38 cellular contexts compared by ENCODE assay signal in genomic region chr1:22496536-22497160, GRCh38.
"Had no signal": no experiment of that assay in that cellular context is flagged by ENCODE, and none has a peak within 500 bp of the region (broad histone marks: within the 10 kb centered on the region; RNA-seq: fewer than 3 reads in every experiment).

No MANE protein-coding gene starts in this region.

- H3K4me3 ChIP-seq: ascending aorta, cardiac muscle cell had no signal

- H3K27ac Mint-ChIP-seq: activated B cell treated with CpG ODN at 0.5 μM for 24 hours; activated CD4-positive, alpha-beta memory T cell treated with anti-CD3 and anti-CD28 coated beads for 36 hours; activated CD4-positive, alpha-beta T cell treated with anti-CD3 and anti-CD28 coated beads, Interleukin-2, amount 10 ng/mL, durations not matched to agents 24 days and 14 days; activated CD8-positive, alpha-beta T cell treated with anti-CD3 and anti-CD28 coated beads for 36 hours; activated naive CD4-positive, alpha-beta T cell treated with anti-CD3 and anti-CD28 coated beads, Interleukin-2, amount 10 ng/mL, durations not matched to agents 7 days and 5 days; activated naive CD4-positive, alpha-beta T cell treated with anti-CD3 and anti-CD28 coated beads, Interleukin-2, amount 50 U/mL, for 24 hours; activated naive CD8-positive, alpha-beta T cell; activated naive CD8-positive, alpha-beta T cell treated with anti-CD3 and anti-CD28 coated beads, Interleukin-2, amount 10 ng/mL, durations not matched to agents 7 days and 5 days; activated naive CD8-positive, alpha-beta T cell treated with anti-CD3 and anti-CD28 coated beads, Interleukin-2, amount 50 U/mL, for 24 hours; activated T-cell treated with anti-CD3 and anti-CD28 coated beads, Interleukin-2, amount 50 U/mL, for 72 hours; activated T-helper 1 cell treated with anti-CD3 and anti-CD28 coated beads, Interleukin-12 subunit alpha, Interleukin-12 subunit beta, Interleukin-2, Interleukin-4 antibody, amounts not matched to agents 30 ng/mL and 10 ng/mL and 1 ng/mL, durations not matched to agents 14 hours and 24 hours and 36 hours; activated T-helper 2 cell treated with anti-CD3 and anti-CD28 coated beads, Interferon-gamma antibody, Interleukin-2, Interleukin-4, amounts not matched to agents 10 μg/mL and 5 μg/mL and 100 μg/mL, durations not matched to agents 14 hours and 24 hours and 36 hours; brain; T-helper 1 cell treated with Interleukin-12 subunit alpha and Interleukin-12 subunit beta and Interleukin-4 antibody, amounts not matched to agents 30 μg/mL and 1 μg/mL, for 36 hours; T-helper 2 cell treated with Interferon-gamma antibody and Interleukin-4, amounts not matched to agents 5 μg/mL and 100 μg/mL, for 36 hours had no signal

- H3K9me3 ChIP-seq: ascending aorta had no signal

- H3K27ac ChIP-seq: ascending aorta, cardiac muscle cell, VCaP had no signal

- FAIRE-seq: bronchial epithelial cell, TTC549 had no signal

- H3K27me3 ChIP-seq: ascending aorta, cardiac muscle cell had no signal

- H3K36me3 ChIP-seq: cardiac muscle cell had no signal

- H3K9me3 Mint-ChIP-seq: activated B cell treated with CpG ODN at 0.5 μM for 24 hours; activated CD4-positive, alpha-beta memory T cell treated with anti-CD3 and anti-CD28 coated beads for 36 hours; activated CD4-positive, alpha-beta T cell treated with anti-CD3 and anti-CD28 coated beads, Interleukin-2, amount 10 ng/mL, durations not matched to agents 24 days and 14 days; activated CD8-positive, alpha-beta T cell treated with anti-CD3 and anti-CD28 coated beads for 36 hours; activated naive CD4-positive, alpha-beta T cell treated with anti-CD3 and anti-CD28 coated beads, Interleukin-2, amount 10 ng/mL, durations not matched to agents 7 days and 5 days; activated naive CD4-positive, alpha-beta T cell treated with anti-CD3 and anti-CD28 coated beads, Interleukin-2, amount 50 U/mL, for 24 hours; activated naive CD8-positive, alpha-beta T cell treated with anti-CD3 and anti-CD28 coated beads, Interleukin-2, amount 10 ng/mL, durations not matched to agents 7 days and 5 days; activated naive CD8-positive, alpha-beta T cell treated with anti-CD3 and anti-CD28 coated beads, Interleukin-2, amount 50 U/mL, for 24 hours; activated T-cell treated with anti-CD3 and anti-CD28 coated beads, Interleukin-2, amount 50 U/mL, for 4 hours; activated T-cell treated with anti-CD3 and anti-CD28 coated beads, Interleukin-2, amount 50 U/mL, for 72 hours; activated T-helper 1 cell treated with anti-CD3 and anti-CD28 coated beads, Interleukin-12 subunit alpha, Interleukin-12 subunit beta, Interleukin-2, Interleukin-4 antibody, amounts not matched to agents 30 ng/mL and 10 ng/mL and 1 ng/mL, durations not matched to agents 14 hours and 24 hours and 36 hours; activated T-helper 2 cell treated with anti-CD3 and anti-CD28 coated beads, Interferon-gamma antibody, Interleukin-2, Interleukin-4, amounts not matched to agents 10 μg/mL and 5 μg/mL and 100 μg/mL, durations not matched to agents 14 hours and 24 hours and 36 hours; central memory CD8-positive, alpha-beta T cell; T-helper 1 cell treated with Interleukin-12 subunit alpha and Interleukin-12 subunit beta and Interleukin-4 antibody, amounts not matched to agents 30 μg/mL and 1 μg/mL, for 36 hours; T-helper 2 cell treated with Interferon-gamma antibody and Interleukin-4, amounts not matched to agents 5 μg/mL and 100 μg/mL, for 36 hours had no signal

- H3K4me1 Mint-ChIP-seq: activated B cell treated with CpG ODN at 0.5 μM for 24 hours; activated CD4-positive, alpha-beta T cell treated with anti-CD3 and anti-CD28 coated beads, Interleukin-2, amount 10 ng/mL, durations not matched to agents 24 days and 14 days; activated naive CD4-positive, alpha-beta T cell treated with anti-CD3 and anti-CD28 coated beads, Interleukin-2, amount 10 ng/mL, durations not matched to agents 7 days and 5 days; activated naive CD8-positive, alpha-beta T cell treated with anti-CD3 and anti-CD28 coated beads, Interleukin-2, amount 10 ng/mL, durations not matched to agents 7 days and 5 days had no signal

- DNase-seq: activated B cell treated with CpG ODN at 0.5 μM for 24 hours; activated CD4-positive, alpha-beta memory T cell treated with anti-CD3 and anti-CD28 coated beads for 36 hours; activated CD4-positive, alpha-beta T cell treated with anti-CD3 and anti-CD28 coated beads for 4 hours; activated CD4-positive, alpha-beta T cell treated with anti-CD3 and anti-CD28 coated beads, Interleukin-2, amount 10 ng/mL, durations not matched to agents 24 days and 14 days; activated CD4-positive, alpha-beta T cell treated with anti-CD3 and anti-CD28 coated beads, Interleukin-2, amount 50 U/mL, for 1 hour; activated CD4-positive, alpha-beta T cell treated with anti-CD3 and anti-CD28 coated beads, Interleukin-2, amount 50 U/mL, for 4 hours; activated CD4-positive, CD25-positive, alpha-beta regulatory T cell treated with anti-CD3 and anti-CD28 coated beads, Interleukin-2, amount 50 U/mL, for 72 hours; activated CD8-positive, alpha-beta memory T cell treated with anti-CD3 and anti-CD28 coated beads, Interleukin-2, amount 50 U/mL, for 4 hours; activated CD8-positive, alpha-beta T cell treated with anti-CD3 and anti-CD28 coated beads for 36 hours; activated effector memory CD4-positive, alpha-beta T cell treated with Interleukin-2 at 50 U/mL for 16 hours; activated gamma-delta T cell; activated naive CD4-positive, alpha-beta T cell treated with anti-CD3 and anti-CD28 coated beads, Interleukin-2, amount 10 ng/mL, durations not matched to agents 7 days and 5 days; activated naive CD4-positive, alpha-beta T cell treated with Interleukin-2 at 50 U/mL for 16 hours; activated naive CD8-positive, alpha-beta T cell treated with anti-CD3 and anti-CD28 coated beads, Interleukin-2, amount 10 ng/mL, durations not matched to agents 7 days and 5 days; activated naive CD8-positive, alpha-beta T cell treated with anti-CD3 and anti-CD28 coated beads, Interleukin-2, amount 50 U/mL, for 24 hours; activated T-cell treated with anti-CD3 and anti-CD28 coated beads for 4 hours; activated T-cell treated with anti-CD3 and anti-CD28 coated beads, Interleukin-2, amount 50 U/mL, for 1 hour; activated T-cell treated with anti-CD3 and anti-CD28 coated beads, Interleukin-2, amount 50 U/mL, for 4 hours; activated T-cell treated with anti-CD3 and anti-CD28 coated beads, Interleukin-2, amount 50 U/mL, for 72 hours; amygdala; anterior cingulate cortex; caudate nucleus; cerebellar nuclear complex; T-helper 2 cell; T-helper 9 cell had no signal

- H3K27me3 Mint-ChIP-seq: activated B cell treated with CpG ODN at 0.5 μM for 24 hours; activated CD4-positive, alpha-beta memory T cell treated with anti-CD3 and anti-CD28 coated beads for 36 hours; activated CD4-positive, alpha-beta T cell treated with anti-CD3 and anti-CD28 coated beads, Interleukin-2, amount 10 ng/mL, durations not matched to agents 24 days and 14 days; activated CD8-positive, alpha-beta T cell treated with anti-CD3 and anti-CD28 coated beads for 36 hours; activated naive CD4-positive, alpha-beta T cell treated with anti-CD3 and anti-CD28 coated beads, Interleukin-2, amount 10 ng/mL, durations not matched to agents 7 days and 5 days; activated naive CD4-positive, alpha-beta T cell treated with anti-CD3 and anti-CD28 coated beads, Interleukin-2, amount 50 U/mL, for 24 hours; activated naive CD8-positive, alpha-beta T cell; activated naive CD8-positive, alpha-beta T cell treated with anti-CD3 and anti-CD28 coated beads, Interleukin-2, amount 10 ng/mL, durations not matched to agents 7 days and 5 days; activated naive CD8-positive, alpha-beta T cell treated with anti-CD3 and anti-CD28 coated beads, Interleukin-2, amount 50 U/mL, for 24 hours; brain; central memory CD8-positive, alpha-beta T cell had no signal

- H3K4me3 Mint-ChIP-seq: activated B cell treated with CpG ODN at 0.5 μM for 24 hours; activated CD4-positive, alpha-beta memory T cell treated with anti-CD3 and anti-CD28 coated beads for 36 hours; activated CD4-positive, alpha-beta T cell treated with anti-CD3 and anti-CD28 coated beads, Interleukin-2, amount 10 ng/mL, durations not matched to agents 24 days and 14 days; activated CD8-positive, alpha-beta T cell treated with anti-CD3 and anti-CD28 coated beads for 36 hours; activated naive CD4-positive, alpha-beta T cell treated with anti-CD3 and anti-CD28 coated beads, Interleukin-2, amount 10 ng/mL, durations not matched to agents 7 days and 5 days; activated naive CD4-positive, alpha-beta T cell treated with anti-CD3 and anti-CD28 coated beads, Interleukin-2, amount 50 U/mL, for 24 hours; activated naive CD8-positive, alpha-beta T cell; activated naive CD8-positive, alpha-beta T cell treated with anti-CD3 and anti-CD28 coated beads, Interleukin-2, amount 10 ng/mL, durations not matched to agents 7 days and 5 days; activated naive CD8-positive, alpha-beta T cell treated with anti-CD3 and anti-CD28 coated beads, Interleukin-2, amount 50 U/mL, for 24 hours; activated T-cell treated with anti-CD3 and anti-CD28 coated beads, Interleukin-2, amount 50 U/mL, for 4 hours; activated T-cell treated with anti-CD3 and anti-CD28 coated beads, Interleukin-2, amount 50 U/mL, for 72 hours; activated T-helper 1 cell treated with anti-CD3 and anti-CD28 coated beads, Interleukin-12 subunit alpha, Interleukin-12 subunit beta, Interleukin-2, Interleukin-4 antibody, amounts not matched to agents 30 ng/mL and 10 ng/mL and 1 ng/mL, durations not matched to agents 14 hours and 24 hours and 36 hours; brain; central memory CD8-positive, alpha-beta T cell; T-helper 1 cell treated with Interleukin-12 subunit alpha and Interleukin-12 subunit beta and Interleukin-4 antibody, amounts not matched to agents 30 μg/mL and 1 μg/mL, for 36 hours; T-helper 2 cell treated with Interferon-gamma antibody and Interleukin-4, amounts not matched to agents 5 μg/mL and 100 μg/mL, for 36 hours had no signal
